ENCODE assay signal across 8 cellular contexts in genomic region chr19:49851456-49852259, GRCh38. TPM values are rescaled to one million over a fixed set of nuclear protein-coding genes. Genes with fewer than 3 reads are reported as not detected.
DNase-seq lines count a peak whose midpoint lies in the region; ATAC-seq and TF ChIP-seq lines count a peak whose summit lies in the region.

No MANE protein-coding gene starts in this region.

- CTCF ChIA-PET in A673 (lab: Charles Lee), result interaction anchor here (0.6 kb wide), 1 partner anchor 15 kb away, joined by 3 read pairs; no protein-coding TSS in a partner anchor

- TF ChIP-seq POLR2A in GM19099 (IDR thresholded peaks at IDR 0.05; ENCODE audit: extremely low read depth, insufficient read length, low read depth), result peak; percentile 27

- POLR2A ChIA-PET in A673 (lab: Charles Lee; ENCODE audit: low non-redundant PET), result no interaction called here

- peaks cover 25% of the 10 kb centered on the region for H3K36me3 ChIP-seq in A673 (ENCODE audit: insufficient read depth, low read length, poor library complexity, severe bottlenecking)
- peaks cover 30% of the 10 kb centered on the region for H3K36me3 ChIP-seq in OCI-LY3 (replicated peaks; ENCODE audit: low read depth, low read length)

- peaks cover 42% of the 10 kb centered on the region for H3K36me3 Mint-ChIP-seq in brain

- H4K20me1 ChIP-seq in OCI-LY3 (ENCODE audit: insufficient read depth, low read length), result peaks cover 43% of the 10 kb centered on the region

- H3K27me3 ChIP-seq in A673 (replicated peaks; ENCODE audit: insufficient read depth, low read depth, low read length, poor library complexity), result no peaks in the 10 kb centered on the region
- H3K27me3 ChIP-seq in OCI-LY3 (ENCODE audit: low read depth, low read length), result no peaks in the 10 kb centered on the region

- peaks cover 19% of the 10 kb centered on the region for H3K4me1 ChIP-seq in A673 (ENCODE audit: insufficient read depth, low read length, poor library complexity, severe bottlenecking)
- peaks cover 41% of the 10 kb centered on the region for H3K4me1 ChIP-seq in OCI-LY3 (ENCODE audit: low read length)

- no peak overlapping the region for H2AFZ ChIP-seq in OCI-LY3 (ENCODE audit: low read depth, low read length)

- DNase-seq in A673 (ENCODE audit: low spot score), result peak; percentile 70
- peak; percentile 37 to 53 for DNase-seq in left colon
- peak; percentile 46 for DNase-seq in stimulated activated naive CD8-positive, alpha-beta T cell treated with anti-CD3 and anti-CD28 coated beads, Interleukin-15, Interleukin-2, amounts not matched to agents 100 U/mL and 50 U/mL, for 24 hours
- DNase-seq in kidney glomerular epithelial cell (lab: John Stamatoyannopoulos, UW), result no peak

- H3K9ac ChIP-seq in OCI-LY3 (ENCODE audit: low read length), result peak overlapping the region; percentile 80

- peaks cover 3% of the 10 kb centered on the region for H3K27me3 Mint-ChIP-seq in brain

- H3K9me3 ChIP-seq in A673 (ENCODE audit: low read depth, low read length, poor library complexity, severe bottlenecking) (peaks cover 9% of the 10 kb centered on the region), OCI-LY3 (ENCODE audit: insufficient read depth, low read length) (peaks cover 7% of the 10 kb centered on the region)

- ATAC-seq in left colon (no peak), GM21381 (IDR thresholded peaks at IDR 0.05; ENCODE audit: unreplicated experiment) (no peak)
- no peak for ATAC-seq in stimulated activated naive CD8-positive, alpha-beta T cell treated with anti-CD3 and anti-CD28 coated beads, Interleukin-15, Interleukin-2, amounts not matched to agents 100 U/mL and 50 U/mL, for 24 hours

- H3K27ac Mint-ChIP-seq in brain, result peak overlapping the region; percentile 80 to 98 (median 84)

- intact Hi-C loops in A673 (cut with micrococcal nuclease; ENCODE audit: unreplicated experiment), result loop anchor here (2.0 to 5.0 kb wide), 2 partner anchors 39 to 354 kb away; partner anchors contain the start of genes FUZ and RPS11
- intact Hi-C loops in left colon (cut with DNase I, micrococcal nuclease), result no loop called here

- H3K9me3 Mint-ChIP-seq in brain, result peaks cover 3 to 17% (median 13%) of the 10 kb centered on the region in 5 experiments

- no TSS peak for BruUV-seq in A673 (replicated peaks; lab: Mats Ljungman, UMichigan)

- peaks cover 29% of the 10 kb centered on the region for H3K79me2 ChIP-seq in OCI-LY3 (ENCODE audit: low read length)

- H3K4me1 Mint-ChIP-seq in brain, result peaks cover 28% of the 10 kb centered on the region

- H3K4me2 ChIP-seq in OCI-LY3 (ENCODE audit: low read length), result peak overlapping the region; percentile 87

- peak overlapping the region; percentile 74 for H3K4me3 ChIP-seq in A673 (ENCODE audit: low read depth, low read length, poor library complexity, severe bottlenecking)
- H3K4me3 ChIP-seq in OCI-LY3 (ENCODE audit: low read length), result peak overlapping the region; percentile 80

- peak overlapping the region; percentile 87 to 97 (median 92) for H3K4me3 Mint-ChIP-seq in brain

- TF ChIP-seq CTCF in A673 (conservative IDR thresholded peaks at IDR 0.05; ENCODE audit: low read depth, low read length) (no peak), OCI-LY3 (IDR thresholded peaks at IDR 0.05; ENCODE audit: low read depth, low read length) (no peak), brain (conservative IDR thresholded peaks at IDR 0.05) (no peak)

- H3K27ac ChIP-seq in A673 (ENCODE audit: low read depth, low read length, poor library complexity, severe bottlenecking), result peak overlapping the region; percentile 99
- H3K27ac ChIP-seq in OCI-LY3 (ENCODE audit: low read length), result peak overlapping the region; percentile 83; the same call in 1 of the 2 replicates

RNA-seq across cellular contexts. Expression of gene PTOV1, which starts 0.7 kb away (rescaled TPM):
- total RNA-seq in A673 (2021), result 331 and 356 TPM in 2 replicates
- polyA plus RNA-seq in brain (ENCODE audit: insufficient read depth, low read depth, low replicate concordance), result 431 TPM
- 10 to 100 TPM; 95.3 to 95.5 TPM for total RNA-seq in left colon

RNA-seq across cellular contexts. Expression of gene PNKP, which starts 15.7 kb away (rescaled TPM):
- total RNA-seq in A673 (2021) (122 and 130 TPM in 2 replicates), left colon (10 to 100 TPM; 62.3 to 76.7 TPM)
- 16.4 TPM for polyA plus RNA-seq in brain (ENCODE audit: insufficient read depth, low read depth, low replicate concordance)

RNA-seq across cellular contexts. Expression of gene AKT1S1, which starts 25.5 kb away (rescaled TPM):
- total RNA-seq in A673 (2021), result 80.3 and 81.5 TPM in 2 replicates
- polyA plus RNA-seq in brain (ENCODE audit: insufficient read depth, low read depth, low replicate concordance), result 58.8 TPM
- total RNA-seq in left colon, result 10 to 100 TPM; 30.3 to 43.3 TPM

RNA-seq across cellular contexts. Expression of gene TBC1D17, which starts 25.8 kb away (rescaled TPM):
- total RNA-seq in A673 (2021) (35.1 and 40.0 TPM in 2 replicates), left colon (10 to 100 TPM; 32.8 to 36.4 TPM)
- polyA plus RNA-seq in brain (ENCODE audit: insufficient read depth, low read depth, low replicate concordance), result 77.4 TPM

RNA-seq across cellular contexts. Expression of gene MED25, which starts 33.6 kb away (rescaled TPM):
- total RNA-seq in A673 (2021) (93.0 and 111 TPM in 2 replicates), left colon (10 to 100 TPM; 52.6 to 52.8 TPM)
- polyA plus RNA-seq in brain (ENCODE audit: insufficient read depth, low read depth, low replicate concordance), result 96.6 TPM
